Comparison of ENCODE assay signal across 13 cellular contexts in genomic region chr13:26881154-26881553, GRCh38.
A peak's percentile ranks its signal among the peaks of the same experiment; 100 is the strongest.
DNase-seq lines count a peak whose midpoint lies in the region; TF ChIP-seq lines count a peak whose summit lies in the region.
"Had no signal": no experiment of that assay in that cellular context is flagged by ENCODE, and none has a peak within 500 bp of the region (broad histone marks: within the 10 kb centered on the region; RNA-seq: fewer than 3 reads in every experiment).

No MANE protein-coding gene starts in this region.

- no peaks in the 10 kb centered on the region for H3K4me1 ChIP-seq in effector memory CD4-positive, alpha-beta T cell (ENCODE audit: control insufficient read depth, insufficient read depth, low read length, poor library complexity, severe bottlenecking)

- in situ Hi-C loops in brain microvascular endothelial cell (cut with HindIII; ENCODE audit: low pct_ligation_motif_present, low sequenced_read_pairs) = no loop called here

- no peaks in the 10 kb centered on the region for H3K36me3 Mint-ChIP-seq in progenitor cell of endocrine pancreas (ENCODE audit: insufficient read depth)
- H3K36me3 Mint-ChIP-seq: CD14-positive monocyte had no signal

- H3K27ac ChIP-seq in brain microvascular endothelial cell = no peak overlapping the region
- no peak overlapping the region for H3K27ac ChIP-seq in effector memory CD4-positive, alpha-beta T cell (ENCODE audit: insufficient read depth, low read length, poor library complexity, severe bottlenecking)

- TF ChIP-seq CTCF in brain microvascular endothelial cell (IDR thresholded peaks at IDR 0.05; ENCODE audit: low read depth, low read length, missing control alignments) = no peak
- TF ChIP-seq CTCF in progenitor cell of endocrine pancreas (IDR thresholded peaks at IDR 0.05; ENCODE audit: unreplicated experiment) = no peak

- no peaks in the 10 kb centered on the region for H3K4me1 Mint-ChIP-seq in progenitor cell of endocrine pancreas (ENCODE audit: low read depth)
- H3K4me1 Mint-ChIP-seq: CD14-positive monocyte, nephron had no signal

- H3K27me3 Mint-ChIP-seq in progenitor cell of endocrine pancreas = peaks cover 11% of the 10 kb centered on the region

- peak overlapping the region; percentile 3 for H3K4me3 ChIP-seq in brain microvascular endothelial cell (ENCODE audit: low read depth, low read length)
- H3K4me3 ChIP-seq in effector memory CD4-positive, alpha-beta T cell (ENCODE audit: insufficient read depth, low read depth, low read length, poor library complexity, severe bottlenecking) = no peak overlapping the region

- H3K9me3 ChIP-seq in effector memory CD4-positive, alpha-beta T cell (ENCODE audit: control insufficient read depth, low read length) = no peaks in the 10 kb centered on the region

- H3K4me3 Mint-ChIP-seq in progenitor cell of endocrine pancreas (ENCODE audit: low read depth) = no peak overlapping the region
- H3K4me3 Mint-ChIP-seq: activated T-cell treated with anti-CD3 and anti-CD28 coated beads, Interleukin-2, amount 50 U/mL, for 72 hours; CD14-positive monocyte; nephron had no signal

- H3K36me3 ChIP-seq in brain microvascular endothelial cell (replicated peaks) = no peaks in the 10 kb centered on the region
- no peaks in the 10 kb centered on the region for H3K36me3 ChIP-seq in effector memory CD4-positive, alpha-beta T cell (ENCODE audit: control insufficient read depth, insufficient read depth, low read length)

- peak; percentile 27 for DNase-seq in AG08395 (ENCODE audit: low spot score)
- peak; percentile 38 for DNase-seq in LHCN-M2 (ENCODE audit: low read depth)
- DNase-seq in brain microvascular endothelial cell = peak; percentile 45
- DNase-seq in kidney tubule cell (ENCODE audit: low spot score) = peak; percentile 80
- DNase-seq in NOMO-1 treated with DMSO at 0.1 percent for 48 hours (lab: John Stamatoyannopoulos, UW; ENCODE audit: unreplicated experiment) = no peak
- DNase-seq in effector memory CD4-positive, alpha-beta T cell = no peak
- no peak for DNase-seq in progenitor cell of endocrine pancreas (ENCODE audit: low spot score, unreplicated experiment)
- no peak for DNase-seq in NCI-H524 treated with DMSO at 0.1 percent for 48 hours (lab: John Stamatoyannopoulos, UW)
- DNase-seq: activated T-cell treated with anti-CD3 and anti-CD28 coated beads, Interleukin-2, amount 50 U/mL, for 72 hours; Karpas-422; NCI-H446 treated with DMSO at 0.1 percent for 48 hours had no signal

- no peak overlapping the region for H3K27ac Mint-ChIP-seq in progenitor cell of endocrine pancreas
- H3K27ac Mint-ChIP-seq: activated T-cell treated with anti-CD3 and anti-CD28 coated beads, Interleukin-2, amount 50 U/mL, for 72 hours; CD14-positive monocyte had no signal

- no peaks in the 10 kb centered on the region for H3K27me3 ChIP-seq in brain microvascular endothelial cell (replicated peaks)
- no peaks in the 10 kb centered on the region for H3K27me3 ChIP-seq in effector memory CD4-positive, alpha-beta T cell (replicated peaks; ENCODE audit: control insufficient read depth, insufficient read depth, low read length, poor library complexity, severe bottlenecking)

- peaks cover 14% of the 10 kb centered on the region for H3K9me3 Mint-ChIP-seq in progenitor cell of endocrine pancreas (ENCODE audit: low read depth)

Comparison
In these comparisons a context has a peak if more than half of its experiments do, and no peak if none do; other contexts are left out.
1. DNase-seq: peak in AG08395 (single experiment), LHCN-M2 (single experiment), brain microvascular endothelial cell (single experiment) and kidney tubule cell (single experiment); none in NOMO-1 treated with DMSO at 0.1 percent for 48 hours (single experiment), effector memory CD4-positive, alpha-beta T cell (0 of 3), progenitor cell of endocrine pancreas (single experiment) and NCI-H524 treated with DMSO at 0.1 percent for 48 hours (single experiment).